ENCODE assay signal across 8 cellular contexts in the genomic region with DNA sequence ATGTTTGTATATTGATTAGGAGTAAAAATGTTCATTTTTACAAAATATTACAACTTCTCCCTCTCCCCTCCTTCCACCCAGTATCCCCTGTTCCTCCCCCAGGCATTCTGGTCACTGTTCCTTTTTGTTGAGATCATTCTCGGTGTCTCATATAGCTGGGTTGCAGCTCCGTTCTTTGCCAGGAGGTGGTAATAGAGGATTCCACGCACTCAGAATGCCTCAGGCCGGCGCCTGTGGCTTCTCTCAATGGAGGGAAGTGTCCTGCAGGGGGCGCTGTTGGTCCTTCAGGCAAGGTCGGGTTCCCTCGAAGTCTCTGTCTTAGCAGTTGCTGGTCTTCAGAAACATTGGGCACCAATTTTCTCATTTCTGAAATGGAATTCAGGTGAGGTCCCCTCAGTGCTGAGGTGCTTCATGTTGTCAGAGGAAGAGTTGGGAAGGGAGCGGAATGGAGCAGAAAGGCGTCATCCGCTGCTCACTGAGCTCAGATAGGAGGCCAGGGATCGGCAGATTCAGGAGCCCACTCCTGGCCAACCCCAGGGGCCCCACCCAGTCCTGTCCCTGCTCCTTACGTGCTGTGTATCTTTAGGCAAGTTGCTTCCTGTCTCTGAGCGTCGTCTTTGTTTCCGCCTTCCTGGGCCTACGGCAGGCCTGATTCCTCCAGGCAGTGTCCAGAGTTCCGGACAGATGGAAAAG. TPM values are rescaled to one million over a fixed set of nuclear protein-coding genes. Genes with fewer than 3 reads are reported as not detected.
DNase-seq lines count a peak whose midpoint lies in the region; ATAC-seq and TF ChIP-seq lines count a peak whose summit lies in the region.

No MANE protein-coding gene starts in this region.

- H3K9me3 ChIP-seq in cardiac muscle cell (ENCODE audit: low read depth) (no peaks in the 10 kb centered on the region), SU-DHL-6 (ENCODE audit: insufficient read depth, low read length) (peaks cover 6% of the 10 kb centered on the region; the same call in 1 of the 2 replicates)

- intact Hi-C loops in cardiac septum (cut with DNase I) = no loop called here

- H3K27me3 ChIP-seq in cardiac muscle cell (no peaks in the 10 kb centered on the region), SU-DHL-6 (ENCODE audit: low read length) (no peaks in the 10 kb centered on the region)

- ATAC-seq in naive thymus-derived CD8-positive, alpha-beta T cell = peak in 1 of 2 donors; percentile 51

- H3K36me3 Mint-ChIP-seq in naive thymus-derived CD8-positive, alpha-beta T cell = peaks cover 0 to 27% (median 3%) of the 10 kb centered on the region in 3 donors

- H3K36me3 ChIP-seq in cardiac muscle cell (peaks cover 18% of the 10 kb centered on the region), SU-DHL-6 (ENCODE audit: low read length) (0 out of 2 replicates have a peak, but pooled peaks cover 3% of the 10 kb centered on the region)

- H3K4me3 ChIP-seq in cardiac muscle cell (no peak overlapping the region), SU-DHL-6 (ENCODE audit: insufficient read depth, low read length, poor library complexity, severe bottlenecking) (no peak overlapping the region)

- no peaks in the 10 kb centered on the region for H4K20me1 ChIP-seq in SU-DHL-6 (ENCODE audit: low read depth, low read length)

- no peak overlapping the region for H2AFZ ChIP-seq in SU-DHL-6 (ENCODE audit: low read depth, low read length, severe bottlenecking)

- H3K27ac ChIP-seq in cardiac muscle cell = peak overlapping the region; percentile 81
- no peak overlapping the region for H3K27ac ChIP-seq in SU-DHL-6 (ENCODE audit: low read depth, low read length)

- no peak overlapping the region for H3K4me2 ChIP-seq in SU-DHL-6 (ENCODE audit: low read depth, low read length, poor library complexity, severe bottlenecking)

- peaks cover 9% of the 10 kb centered on the region for H3K4me1 ChIP-seq in cardiac muscle cell (ENCODE audit: low read depth)

- no peaks in the 10 kb centered on the region for H3F3A ChIP-seq in SU-DHL-6 (ENCODE audit: insufficient read depth)

- H3K4me3 Mint-ChIP-seq in naive thymus-derived CD8-positive, alpha-beta T cell = peak overlapping the region in 1 of 10 donors; percentile 38

- peaks cover 26 to 48% (median 33%) of the 10 kb centered on the region in 4 donors for H3K4me1 Mint-ChIP-seq in naive thymus-derived CD8-positive, alpha-beta T cell

- H3K27ac Mint-ChIP-seq in naive thymus-derived CD8-positive, alpha-beta T cell = peak overlapping the region in 4 of 10 donors; percentile 55 to 66 (median 62)

- H3K9ac ChIP-seq in SU-DHL-6 (ENCODE audit: low read length) = no peak overlapping the region

- no peaks in the 10 kb centered on the region for H3K9me2 ChIP-seq in SU-DHL-6 (replicated peaks; ENCODE audit: insufficient read depth, low read length)

- H3K79me2 ChIP-seq in SU-DHL-6 (ENCODE audit: insufficient read depth, low read length) = no peaks in the 10 kb centered on the region

- TF ChIP-seq CTCF in cardiac muscle cell (IDR thresholded peaks at IDR 0.05; ENCODE audit: low read depth, low read length) = peak; percentile 50
- peak; percentile 29 for TF ChIP-seq CTCF in SU-DHL-6 (IDR thresholded peaks at IDR 0.05; ENCODE audit: insufficient read depth, low read length, poor library complexity, severe bottlenecking)

- H3K9me3 Mint-ChIP-seq in naive thymus-derived CD8-positive, alpha-beta T cell = no peaks in the 10 kb centered on the region

- no peaks in the 10 kb centered on the region for H3K27me3 Mint-ChIP-seq in naive thymus-derived CD8-positive, alpha-beta T cell

- POLR2A ChIA-PET in naive thymus-derived CD8-positive, alpha-beta T cell (lab: Charles Lee) = no interaction called here

- DNase-seq in cardiac muscle cell (ENCODE audit: low read depth in 1 of 2, low spot score in 1 of 2) (peak; percentile 44 to 89), cardiac septum (ENCODE audit: low spot score) (no peak), cerebellar cortex (ENCODE audit: low spot score) (peak; percentile 67), AG08395 (ENCODE audit: low spot score) (no peak), NCI-H2107 (lab: John Stamatoyannopoulos, UW) (no peak), NCI-H774 (lab: John Stamatoyannopoulos, UW) (no peak)
- DNase-seq in naive thymus-derived CD8-positive, alpha-beta T cell = peak in 7 of 10 donors; percentile 17 to 53 (median 35)

RNA-seq across cellular contexts. Expression of gene GARIN5A, which starts 10.3 kb away (rescaled TPM):
- total RNA-seq in cardiac muscle cell = 7.7 and 9.4 TPM in 2 replicates
- polyA plus RNA-seq in cardiac muscle cell = 4.8 and 9.3 TPM in 2 replicates
- total RNA-seq in cardiac septum = 1.1 TPM
- total RNA-seq in naive thymus-derived CD8-positive, alpha-beta T cell = under 1 TPM in 1 of 2 experiments, not detected in 1; 0.94 TPM
- 1 to 10 TPM in 1 of 3 donors, under 1 TPM in 2; 0.65 to 1.7 (median 0.96) TPM for polyA plus RNA-seq in naive thymus-derived CD8-positive, alpha-beta T cell

RNA-seq across cellular contexts. Expression of gene EMC10, which starts 10.7 kb away (rescaled TPM):
- total RNA-seq in cardiac muscle cell (308 and 370 TPM in 2 replicates), cardiac septum (106 TPM)
- 280 and 382 TPM in 2 replicates for polyA plus RNA-seq in cardiac muscle cell
- total RNA-seq in naive thymus-derived CD8-positive, alpha-beta T cell = 10 to 100 TPM; 83.5 to 84.4 TPM
- 10 to 100 TPM in 1 of 3 donors, 1 to 10 TPM in 2; 8.3 to 11.2 (median 9.6) TPM for polyA plus RNA-seq in naive thymus-derived CD8-positive, alpha-beta T cell

RNA-seq across cellular contexts. Expression of gene JOSD2, which starts 24.0 kb away (rescaled TPM):
- total RNA-seq in cardiac muscle cell = 21.4 and 25.4 TPM in 2 replicates
- 29.5 and 44.8 TPM in 2 replicates for polyA plus RNA-seq in cardiac muscle cell
- total RNA-seq in cardiac septum = 36.1 TPM
- total RNA-seq in naive thymus-derived CD8-positive, alpha-beta T cell = 10 to 100 TPM; 22.8 to 25.6 TPM
- 10 to 100 TPM; 19.8 to 26.2 (median 22.8) TPM for polyA plus RNA-seq in naive thymus-derived CD8-positive, alpha-beta T cell

RNA-seq across cellular contexts. Expression of gene ASPDH, which starts 26.7 kb away (rescaled TPM):
- total RNA-seq in cardiac muscle cell (not detected in 2 replicates), cardiac septum (not detected)
- not detected in 2 replicates for polyA plus RNA-seq in cardiac muscle cell
- total RNA-seq in naive thymus-derived CD8-positive, alpha-beta T cell = not detected
- polyA plus RNA-seq in naive thymus-derived CD8-positive, alpha-beta T cell = 1 to 10 TPM in 1 of 3 donors, not detected in 2; 1.4 TPM

RNA-seq across cellular contexts. Expression of gene MYBPC2, which starts 54.3 kb away (rescaled TPM):
- total RNA-seq in cardiac muscle cell (0.04 and 0.18 TPM in 2 replicates), cardiac septum (not detected)
- 0.30 and 0.31 TPM in 2 replicates for polyA plus RNA-seq in cardiac muscle cell
- total RNA-seq in naive thymus-derived CD8-positive, alpha-beta T cell = not detected
- polyA plus RNA-seq in naive thymus-derived CD8-positive, alpha-beta T cell = not detected

Comparison
In these comparisons a context has a peak if more than half of its experiments do, and no peak if none do; other contexts are left out.
1. DNase-seq: peak in cardiac muscle cell (2 of 2), cerebellar cortex (single experiment) and naive thymus-derived CD8-positive, alpha-beta T cell (7 of 10); none in cardiac septum (single experiment), AG08395 (single experiment), NCI-H2107 (single experiment) and NCI-H774 (single experiment).